1 cellular context compared by ENCODE assay signal in the genomic region with DNA sequence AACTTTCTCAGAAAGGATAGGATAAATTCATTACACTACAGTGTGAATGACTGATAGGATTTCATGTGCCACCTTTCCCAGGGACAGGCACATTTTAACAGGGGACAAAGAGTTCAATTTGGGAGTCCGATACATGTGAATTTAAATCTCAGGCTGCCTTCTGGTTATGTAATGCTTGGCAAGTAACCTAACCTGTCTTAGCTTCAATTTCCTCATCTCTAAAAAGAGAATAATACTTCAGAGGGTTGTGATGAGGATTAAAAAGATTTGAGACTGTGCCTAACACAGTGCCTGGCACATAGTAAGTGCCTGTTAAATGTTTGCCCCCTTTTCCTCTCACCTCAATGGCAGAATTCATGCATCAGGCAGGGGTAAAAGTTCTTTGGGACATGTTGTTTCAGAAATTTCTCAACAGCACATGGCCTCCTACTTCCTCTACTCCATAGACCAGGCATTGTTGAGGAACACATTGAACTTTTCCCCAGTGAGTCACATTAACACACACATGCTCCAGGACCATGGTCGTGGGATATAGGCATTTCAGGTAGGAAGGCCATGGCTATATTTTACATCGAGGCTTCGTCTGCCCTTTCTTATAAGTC.
TF ChIP-seq lines count a peak whose summit lies in the region.

No MANE protein-coding gene starts in this region.

TF ChIP-seq in HepG2, 621 proteins besides CTCF, POLR2A, EP300 and RAD21 (continued from another document and continues in another):
- TF ChIP-seq, protein P1, sequence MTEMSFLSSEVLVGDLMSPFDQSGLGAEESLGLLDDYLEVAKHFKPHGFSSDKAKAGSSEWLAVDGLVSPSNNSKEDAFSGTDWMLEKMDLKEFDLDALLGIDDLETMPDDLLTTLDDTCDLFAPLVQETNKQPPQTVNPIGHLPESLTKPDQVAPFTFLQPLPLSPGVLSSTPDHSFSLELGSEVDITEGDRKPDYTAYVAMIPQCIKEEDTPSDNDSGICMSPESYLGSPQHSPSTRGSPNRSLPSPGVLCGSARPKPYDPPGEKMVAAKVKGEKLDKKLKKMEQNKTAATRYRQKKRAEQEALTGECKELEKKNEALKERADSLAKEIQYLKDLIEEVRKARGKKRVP (CRISPR knock-in tag; IDR thresholded peaks at IDR 0.05), result peak in 1 of 2 experiments; percentile 77; a peak in 2 of 4 replicates
- TF ChIP-seq ZEB1 (IDR thresholded peaks at IDR 0.05; ENCODE audit: insufficient replicate concordance, low read depth) (no peak), CC2D1A (CRISPR knock-in tag; IDR thresholded peaks at IDR 0.05) (no peak), ZFP1 (CRISPR knock-in tag; IDR thresholded peaks at IDR 0.05) (no peak), EZH2 (conservative IDR thresholded peaks at IDR 0.05; ENCODE audit: low read depth, low read length) (no peak), JUND (CRISPR knock-in tag; IDR thresholded peaks at IDR 0.05) (peak; percentile 42), ZKSCAN8 (CRISPR knock-in tag; IDR thresholded peaks at IDR 0.05; ENCODE audit: borderline replicate concordance) (peak; percentile 90; the same call in 1 of the 2 replicates), ZBTB1 (CRISPR knock-in tag; IDR thresholded peaks at IDR 0.05; ENCODE audit: borderline replicate concordance) (no peak), NR1H2 (CRISPR knock-in tag; IDR thresholded peaks at IDR 0.05; ENCODE audit: borderline replicate concordance, low read depth) (no peak), HNRNPH1 (optimal IDR thresholded peaks at IDR 0.05; ENCODE audit: low read depth, low read length) (no peak), DMAP1 (CRISPR knock-in tag; IDR thresholded peaks at IDR 0.05) (peak; percentile 60), ZNF616 (CRISPR knock-in tag; IDR thresholded peaks at IDR 0.05; ENCODE audit: low read depth) (no peak), STAG1 (CRISPR knock-in tag; IDR thresholded peaks at IDR 0.05) (peak; percentile 30; the same call in 1 of the 2 replicates), ADNP (CRISPR knock-in tag; IDR thresholded peaks at IDR 0.05) (peak; percentile 49; the same call in 1 of the 2 replicates), FLYWCH1 (CRISPR knock-in tag; IDR thresholded peaks at IDR 0.05) (no peak), CBFB (CRISPR knock-in tag; IDR thresholded peaks at IDR 0.05) (no peak), RFXAP (CRISPR knock-in tag; IDR thresholded peaks at IDR 0.05; ENCODE audit: borderline replicate concordance) (no peak), KLF6 (CRISPR knock-in tag; IDR thresholded peaks at IDR 0.05) (no peak), BRD4 (CRISPR knock-in tag; IDR thresholded peaks at IDR 0.05) (peak; percentile 96), SNAI1 (CRISPR knock-in tag; IDR thresholded peaks at IDR 0.05; ENCODE audit: borderline replicate concordance) (no peak), ZMYM2 (CRISPR knock-in tag; IDR thresholded peaks at IDR 0.05) (peak; percentile 96), XBP1 (CRISPR knock-in tag; IDR thresholded peaks at IDR 0.05) (no peak), GATAD2A (CRISPR knock-in tag; IDR thresholded peaks at IDR 0.05) (peak; percentile 89), PHF21A (CRISPR knock-in tag; IDR thresholded peaks at IDR 0.05) (peak; percentile 79), ZNF460 (CRISPR knock-in tag; IDR thresholded peaks at IDR 0.05; ENCODE audit: borderline replicate concordance) (no peak), KDM4B (CRISPR knock-in tag; IDR thresholded peaks at IDR 0.05) (peak; percentile 72; the same call in 1 of the 2 replicates), SP1 (IDR thresholded peaks at IDR 0.05) (no peak), SP1 (CRISPR knock-in tag; IDR thresholded peaks at IDR 0.05) (no peak), ZNF629 (CRISPR knock-in tag; conservative IDR thresholded peaks at IDR 0.05) (no peak), ZNF703 (CRISPR knock-in tag; IDR thresholded peaks at IDR 0.05; ENCODE audit: borderline replicate concordance) (no peak), PPARG (CRISPR knock-in tag; conservative IDR thresholded peaks at IDR 0.05) (peak; percentile 99), TARDBP (CRISPR knock-in tag; IDR thresholded peaks at IDR 0.05) (peak; percentile 57; the same call in 1 of the 2 replicates), LCORL (IDR thresholded peaks at IDR 0.05) (no peak), LCORL (CRISPR knock-in tag; IDR thresholded peaks at IDR 0.05) (peak; percentile 75)
- TF ChIP-seq, protein P2, sequence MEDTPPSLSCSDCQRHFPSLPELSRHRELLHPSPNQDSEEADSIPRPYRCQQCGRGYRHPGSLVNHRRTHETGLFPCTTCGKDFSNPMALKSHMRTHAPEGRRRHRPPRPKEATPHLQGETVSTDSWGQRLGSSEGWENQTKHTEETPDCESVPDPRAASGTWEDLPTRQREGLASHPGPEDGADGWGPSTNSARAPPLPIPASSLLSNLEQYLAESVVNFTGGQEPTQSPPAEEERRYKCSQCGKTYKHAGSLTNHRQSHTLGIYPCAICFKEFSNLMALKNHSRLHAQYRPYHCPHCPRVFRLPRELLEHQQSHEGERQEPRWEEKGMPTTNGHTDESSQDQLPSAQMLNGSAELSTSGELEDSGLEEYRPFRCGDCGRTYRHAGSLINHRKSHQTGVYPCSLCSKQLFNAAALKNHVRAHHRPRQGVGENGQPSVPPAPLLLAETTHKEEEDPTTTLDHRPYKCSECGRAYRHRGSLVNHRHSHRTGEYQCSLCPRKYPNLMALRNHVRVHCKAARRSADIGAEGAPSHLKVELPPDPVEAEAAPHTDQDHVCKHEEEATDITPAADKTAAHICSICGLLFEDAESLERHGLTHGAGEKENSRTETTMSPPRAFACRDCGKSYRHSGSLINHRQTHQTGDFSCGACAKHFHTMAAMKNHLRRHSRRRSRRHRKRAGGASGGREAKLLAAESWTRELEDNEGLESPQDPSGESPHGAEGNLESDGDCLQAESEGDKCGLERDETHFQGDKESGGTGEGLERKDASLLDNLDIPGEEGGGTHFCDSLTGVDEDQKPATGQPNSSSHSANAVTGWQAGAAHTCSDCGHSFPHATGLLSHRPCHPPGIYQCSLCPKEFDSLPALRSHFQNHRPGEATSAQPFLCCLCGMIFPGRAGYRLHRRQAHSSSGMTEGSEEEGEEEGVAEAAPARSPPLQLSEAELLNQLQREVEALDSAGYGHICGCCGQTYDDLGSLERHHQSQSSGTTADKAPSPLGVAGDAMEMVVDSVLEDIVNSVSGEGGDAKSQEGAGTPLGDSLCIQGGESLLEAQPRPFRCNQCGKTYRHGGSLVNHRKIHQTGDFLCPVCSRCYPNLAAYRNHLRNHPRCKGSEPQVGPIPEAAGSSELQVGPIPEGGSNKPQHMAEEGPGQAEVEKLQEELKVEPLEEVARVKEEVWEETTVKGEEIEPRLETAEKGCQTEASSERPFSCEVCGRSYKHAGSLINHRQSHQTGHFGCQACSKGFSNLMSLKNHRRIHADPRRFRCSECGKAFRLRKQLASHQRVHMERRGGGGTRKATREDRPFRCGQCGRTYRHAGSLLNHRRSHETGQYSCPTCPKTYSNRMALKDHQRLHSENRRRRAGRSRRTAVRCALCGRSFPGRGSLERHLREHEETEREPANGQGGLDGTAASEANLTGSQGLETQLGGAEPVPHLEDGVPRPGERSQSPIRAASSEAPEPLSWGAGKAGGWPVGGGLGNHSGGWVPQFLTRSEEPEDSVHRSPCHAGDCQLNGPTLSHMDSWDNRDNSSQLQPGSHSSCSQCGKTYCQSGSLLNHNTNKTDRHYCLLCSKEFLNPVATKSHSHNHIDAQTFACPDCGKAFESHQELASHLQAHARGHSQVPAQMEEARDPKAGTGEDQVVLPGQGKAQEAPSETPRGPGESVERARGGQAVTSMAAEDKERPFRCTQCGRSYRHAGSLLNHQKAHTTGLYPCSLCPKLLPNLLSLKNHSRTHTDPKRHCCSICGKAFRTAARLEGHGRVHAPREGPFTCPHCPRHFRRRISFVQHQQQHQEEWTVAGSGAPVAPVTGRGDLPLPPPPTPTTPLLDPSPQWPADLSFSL (CRISPR knock-in tag; IDR thresholded peaks at IDR 0.05), result no peak
- TF ChIP-seq, protein P3, sequence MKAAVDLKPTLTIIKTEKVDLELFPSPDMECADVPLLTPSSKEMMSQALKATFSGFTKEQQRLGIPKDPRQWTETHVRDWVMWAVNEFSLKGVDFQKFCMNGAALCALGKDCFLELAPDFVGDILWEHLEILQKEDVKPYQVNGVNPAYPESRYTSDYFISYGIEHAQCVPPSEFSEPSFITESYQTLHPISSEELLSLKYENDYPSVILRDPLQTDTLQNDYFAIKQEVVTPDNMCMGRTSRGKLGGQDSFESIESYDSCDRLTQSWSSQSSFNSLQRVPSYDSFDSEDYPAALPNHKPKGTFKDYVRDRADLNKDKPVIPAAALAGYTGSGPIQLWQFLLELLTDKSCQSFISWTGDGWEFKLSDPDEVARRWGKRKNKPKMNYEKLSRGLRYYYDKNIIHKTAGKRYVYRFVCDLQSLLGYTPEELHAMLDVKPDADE (CRISPR knock-in tag; IDR thresholded peaks at IDR 0.05), result no peak
- TF ChIP-seq, protein P4, sequence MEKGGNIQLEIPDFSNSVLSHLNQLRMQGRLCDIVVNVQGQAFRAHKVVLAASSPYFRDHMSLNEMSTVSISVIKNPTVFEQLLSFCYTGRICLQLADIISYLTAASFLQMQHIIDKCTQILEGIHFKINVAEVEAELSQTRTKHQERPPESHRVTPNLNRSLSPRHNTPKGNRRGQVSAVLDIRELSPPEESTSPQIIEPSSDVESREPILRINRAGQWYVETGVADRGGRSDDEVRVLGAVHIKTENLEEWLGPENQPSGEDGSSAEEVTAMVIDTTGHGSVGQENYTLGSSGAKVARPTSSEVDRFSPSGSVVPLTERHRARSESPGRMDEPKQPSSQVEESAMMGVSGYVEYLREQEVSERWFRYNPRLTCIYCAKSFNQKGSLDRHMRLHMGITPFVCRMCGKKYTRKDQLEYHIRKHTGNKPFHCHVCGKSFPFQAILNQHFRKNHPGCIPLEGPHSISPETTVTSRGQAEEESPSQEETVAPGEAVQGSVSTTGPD (CRISPR knock-in tag; IDR thresholded peaks at IDR 0.05), result no peak
- TF ChIP-seq, protein P5, sequence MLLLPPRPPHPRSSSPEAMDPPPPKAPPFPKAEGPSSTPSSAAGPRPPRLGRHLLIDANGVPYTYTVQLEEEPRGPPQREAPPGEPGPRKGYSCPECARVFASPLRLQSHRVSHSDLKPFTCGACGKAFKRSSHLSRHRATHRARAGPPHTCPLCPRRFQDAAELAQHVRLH (CRISPR knock-in tag; IDR thresholded peaks at IDR 0.05; ENCODE audit: borderline replicate concordance, low read depth), result peak; percentile 66; the same call in 1 of the 2 replicates
- TF ChIP-seq, protein P6, sequence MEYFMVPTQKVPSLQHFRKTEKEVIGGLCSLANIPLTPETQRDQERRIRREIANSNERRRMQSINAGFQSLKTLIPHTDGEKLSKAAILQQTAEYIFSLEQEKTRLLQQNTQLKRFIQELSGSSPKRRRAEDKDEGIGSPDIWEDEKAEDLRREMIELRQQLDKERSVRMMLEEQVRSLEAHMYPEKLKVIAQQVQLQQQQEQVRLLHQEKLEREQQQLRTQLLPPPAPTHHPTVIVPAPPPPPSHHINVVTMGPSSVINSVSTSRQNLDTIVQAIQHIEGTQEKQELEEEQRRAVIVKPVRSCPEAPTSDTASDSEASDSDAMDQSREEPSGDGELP (IDR thresholded peaks at IDR 0.05; ENCODE audit: borderline replicate concordance, low read depth), result no peak
- TF ChIP-seq, protein P7, sequence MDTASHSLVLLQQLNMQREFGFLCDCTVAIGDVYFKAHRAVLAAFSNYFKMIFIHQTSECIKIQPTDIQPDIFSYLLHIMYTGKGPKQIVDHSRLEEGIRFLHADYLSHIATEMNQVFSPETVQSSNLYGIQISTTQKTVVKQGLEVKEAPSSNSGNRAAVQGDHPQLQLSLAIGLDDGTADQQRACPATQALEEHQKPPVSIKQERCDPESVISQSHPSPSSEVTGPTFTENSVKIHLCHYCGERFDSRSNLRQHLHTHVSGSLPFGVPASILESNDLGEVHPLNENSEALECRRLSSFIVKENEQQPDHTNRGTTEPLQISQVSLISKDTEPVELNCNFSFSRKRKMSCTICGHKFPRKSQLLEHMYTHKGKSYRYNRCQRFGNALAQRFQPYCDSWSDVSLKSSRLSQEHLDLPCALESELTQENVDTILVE (CRISPR knock-in tag; IDR thresholded peaks at IDR 0.05), result peak; percentile 34; the same call in 1 of the 2 replicates
- TF ChIP-seq, protein P8, sequence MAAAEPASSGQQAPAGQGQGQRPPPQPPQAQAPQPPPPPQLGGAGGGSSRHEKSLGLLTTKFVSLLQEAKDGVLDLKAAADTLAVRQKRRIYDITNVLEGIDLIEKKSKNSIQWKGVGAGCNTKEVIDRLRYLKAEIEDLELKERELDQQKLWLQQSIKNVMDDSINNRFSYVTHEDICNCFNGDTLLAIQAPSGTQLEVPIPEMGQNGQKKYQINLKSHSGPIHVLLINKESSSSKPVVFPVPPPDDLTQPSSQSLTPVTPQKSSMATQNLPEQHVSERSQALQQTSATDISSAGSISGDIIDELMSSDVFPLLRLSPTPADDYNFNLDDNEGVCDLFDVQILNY (CRISPR knock-in tag; conservative IDR thresholded peaks at IDR 0.05), result no peak
- TF ChIP-seq, protein P9, sequence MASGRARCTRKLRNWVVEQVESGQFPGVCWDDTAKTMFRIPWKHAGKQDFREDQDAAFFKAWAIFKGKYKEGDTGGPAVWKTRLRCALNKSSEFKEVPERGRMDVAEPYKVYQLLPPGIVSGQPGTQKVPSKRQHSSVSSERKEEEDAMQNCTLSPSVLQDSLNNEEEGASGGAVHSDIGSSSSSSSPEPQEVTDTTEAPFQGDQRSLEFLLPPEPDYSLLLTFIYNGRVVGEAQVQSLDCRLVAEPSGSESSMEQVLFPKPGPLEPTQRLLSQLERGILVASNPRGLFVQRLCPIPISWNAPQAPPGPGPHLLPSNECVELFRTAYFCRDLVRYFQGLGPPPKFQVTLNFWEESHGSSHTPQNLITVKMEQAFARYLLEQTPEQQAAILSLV (CRISPR knock-in tag; IDR thresholded peaks at IDR 0.05; ENCODE audit: borderline replicate concordance), result no peak
- TF ChIP-seq, protein P10, sequence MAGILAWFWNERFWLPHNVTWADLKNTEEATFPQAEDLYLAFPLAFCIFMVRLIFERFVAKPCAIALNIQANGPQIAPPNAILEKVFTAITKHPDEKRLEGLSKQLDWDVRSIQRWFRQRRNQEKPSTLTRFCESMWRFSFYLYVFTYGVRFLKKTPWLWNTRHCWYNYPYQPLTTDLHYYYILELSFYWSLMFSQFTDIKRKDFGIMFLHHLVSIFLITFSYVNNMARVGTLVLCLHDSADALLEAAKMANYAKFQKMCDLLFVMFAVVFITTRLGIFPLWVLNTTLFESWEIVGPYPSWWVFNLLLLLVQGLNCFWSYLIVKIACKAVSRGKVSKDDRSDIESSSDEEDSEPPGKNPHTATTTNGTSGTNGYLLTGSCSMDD (CRISPR knock-in tag; IDR thresholded peaks at IDR 0.05), result no peak
- TF ChIP-seq, protein P11, sequence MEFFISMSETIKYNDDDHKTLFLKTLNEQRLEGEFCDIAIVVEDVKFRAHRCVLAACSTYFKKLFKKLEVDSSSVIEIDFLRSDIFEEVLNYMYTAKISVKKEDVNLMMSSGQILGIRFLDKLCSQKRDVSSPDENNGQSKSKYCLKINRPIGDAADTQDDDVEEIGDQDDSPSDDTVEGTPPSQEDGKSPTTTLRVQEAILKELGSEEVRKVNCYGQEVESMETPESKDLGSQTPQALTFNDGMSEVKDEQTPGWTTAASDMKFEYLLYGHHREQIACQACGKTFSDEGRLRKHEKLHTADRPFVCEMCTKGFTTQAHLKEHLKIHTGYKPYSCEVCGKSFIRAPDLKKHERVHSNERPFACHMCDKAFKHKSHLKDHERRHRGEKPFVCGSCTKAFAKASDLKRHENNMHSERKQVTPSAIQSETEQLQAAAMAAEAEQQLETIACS (CRISPR knock-in tag; IDR thresholded peaks at IDR 0.05), result no peak
